Comparison of ENCODE assay signal across 8 cellular contexts in the genomic region with DNA sequence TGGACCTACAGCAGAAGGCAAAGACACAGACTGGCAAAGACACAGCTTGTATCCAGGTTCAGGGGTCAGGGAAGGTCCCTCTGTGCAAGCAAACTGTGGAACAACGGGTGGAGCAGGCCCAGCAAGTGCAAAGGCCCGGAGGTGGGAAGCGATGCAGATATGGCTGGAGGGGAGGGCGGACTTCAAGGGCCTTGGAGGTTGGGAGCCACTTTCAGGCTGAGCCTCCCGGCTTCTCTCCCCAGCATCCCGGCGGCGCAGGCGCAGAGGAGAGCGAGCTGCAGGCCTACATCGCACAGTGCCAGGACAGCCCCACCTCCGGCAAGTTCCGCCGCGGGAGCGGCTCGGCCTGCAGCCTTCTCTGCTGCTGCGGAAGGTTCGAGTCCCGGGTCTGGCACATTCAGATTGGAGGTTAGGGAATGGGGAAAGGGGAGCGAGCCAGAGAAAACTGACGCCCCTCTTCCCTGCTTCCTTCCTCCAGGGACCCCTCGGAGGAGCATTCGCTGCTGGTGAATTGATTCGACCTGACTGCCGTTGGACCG. TPM values are rescaled to one million over a fixed set of nuclear protein-coding genes. Genes with fewer than 3 reads are reported as not detected.
A peak's percentile ranks its signal among the peaks of the same experiment; 100 is the strongest.
DNase-seq lines count a peak whose midpoint lies in the region; ATAC-seq, FAIRE-seq and TF ChIP-seq lines count a peak whose summit lies in the region.

No MANE protein-coding gene starts in this region.

- H3K4me3 ChIP-seq in GM12878 (peak overlapping the region; percentile 93), iPS-18c (ENCODE audit: insufficient read depth, low read depth, low read length) (peak overlapping the region; percentile 56), gastrocnemius medialis (peak overlapping the region; percentile 88 to 92 (median 90))

- H3K27me3 ChIP-seq in GM12878 (replicated peaks in 1 of 2; ENCODE audit: control insufficient read depth in 2 of 2, insufficient read depth in 2 of 2, low read length in 1 of 2) = no peaks in the 10 kb centered on the region
- no peaks in the 10 kb centered on the region for H3K27me3 ChIP-seq in gastrocnemius medialis

- H3K27ac ChIP-seq in GM12878 (ENCODE audit: control insufficient read depth, insufficient read depth) = no peak overlapping the region; the same call in 1 of the 2 replicates
- peak overlapping the region; percentile 86 to 90 (median 88) for H3K27ac ChIP-seq in gastrocnemius medialis

- RAD21 ChIA-PET in GM12878 (lab: Charles Lee; ENCODE audit: unreplicated experiment) = interaction anchor here (1.0 kb wide), 1 partner anchor 11 kb away, joined by 3 read pairs; a partner anchor contains a TSS

- H3K79me2 ChIP-seq in GM12878 (ENCODE audit: control insufficient read depth, insufficient read depth, low read length) = peaks cover 10% of the 10 kb centered on the region

- peaks cover 8% of the 10 kb centered on the region for H3K36me3 Mint-ChIP-seq in activated CD4-positive, alpha-beta T cell treated with anti-CD3 and anti-CD28 coated beads, Interleukin-2, amount 10 ng/mL, durations not matched to agents 7 days and 5 days (ENCODE audit: low read depth)

- CTCF ChIA-PET in activated CD4-positive, alpha-beta T cell treated with anti-CD3 and anti-CD28 coated beads, Interleukin-2, amount 10 ng/mL, durations not matched to agents 7 days and 5 days (lab: Charles Lee) = interaction anchor here (0.9 to 3.0 kb wide), 2 partner anchors 10 to 148 kb away, joined by 4 to 9 read pairs; a partner anchor contains a TSS
- CTCF ChIA-PET in GM12878 (lab: Yijun Ruan, JAX) = interaction anchor here (1.1 kb wide), 1 partner anchor 35 kb away, joined by 3 read pairs; no protein-coding TSS in a partner anchor

- no peaks in the 10 kb centered on the region for H3K9me3 ChIP-seq in GM12878 (replicated peaks; ENCODE audit: control insufficient read depth, insufficient read depth, low read length)
- H3K9me3 ChIP-seq in iPS-18c (ENCODE audit: control insufficient read depth, insufficient read depth, low read length) = no peaks in the 10 kb centered on the region
- no peaks in the 10 kb centered on the region for H3K9me3 ChIP-seq in gastrocnemius medialis

- 55% methylated on average over 18 of the region's 27 CpGs for WGBS in GM12878 (ENCODE audit: insufficient coverage, insufficient replicate concordance, low lambda C conversion rate, missing lambda C conversion rate)

- no peak for FAIRE-seq in GM12878 (lab: Jason Lieb, UNC)

- in situ Hi-C loops in GM12878 (cut with MboI) = no loop called here
- in situ Hi-C loops in gastrocnemius medialis (cut with MboI; ENCODE audit: low sequenced_read_pairs in 4 of 4) = loop anchor here in 1 of 4 donors (25.0 kb wide), 1 partner anchor 146 kb away; no protein-coding TSS in a partner anchor

- SMC1A ChIA-PET in GM12878 (lab: Charles Lee; ENCODE audit: uncharacterized antibody, unreplicated experiment) = interaction anchor here (1.2 kb wide), 1 partner anchor 10 kb away, joined by 3 read pairs; no protein-coding TSS in a partner anchor

- no peak for ATAC-seq in GM12878
- no peak for ATAC-seq in gastrocnemius medialis
- ATAC-seq in HG03457 (IDR thresholded peaks at IDR 0.05; ENCODE audit: unreplicated experiment) = no peak

- TF ChIP-seq EP300 in GM12878 (IDR thresholded peaks at IDR 0.05; ENCODE audit: borderline replicate concordance in 1 of 2, control insufficient read depth in 1 of 2, low read depth in 2 of 2, low read length in 2 of 2) = no peak

- peaks cover 27% of the 10 kb centered on the region for H3K4me1 Mint-ChIP-seq in activated CD4-positive, alpha-beta T cell treated with anti-CD3 and anti-CD28 coated beads, Interleukin-2, amount 10 ng/mL, durations not matched to agents 7 days and 5 days

- intact Hi-C loops in GM12878 (cut with micrococcal nuclease; ENCODE audit: unreplicated experiment) (no loop called here), gastrocnemius medialis (cut with DNase I; ENCODE audit: low total_unique reads) (no loop called here)

- H4K20me1 ChIP-seq in GM12878 (ENCODE audit: control insufficient read depth, insufficient read depth) = no peaks in the 10 kb centered on the region

- H3K9ac ChIP-seq in GM12878 (ENCODE audit: control insufficient read depth, insufficient read depth, low read length) = peak overlapping the region; percentile 37; the same call in 1 of the 2 replicates

- POLR2A ChIA-PET in activated CD4-positive, alpha-beta T cell treated with anti-CD3 and anti-CD28 coated beads, Interleukin-2, amount 10 ng/mL, durations not matched to agents 7 days and 5 days (lab: Charles Lee) = no interaction called here
- POLR2A ChIA-PET in GM12878 (lab: Charles Lee) = interaction anchor here (5.1 kb wide), 1 partner anchor 11 kb away, joined by 28 read pairs; a partner anchor contains a TSS

- peak overlapping the region; percentile 95 for H3K4me3 Mint-ChIP-seq in activated CD4-positive, alpha-beta T cell treated with anti-CD3 and anti-CD28 coated beads, Interleukin-2, amount 10 ng/mL, durations not matched to agents 7 days and 5 days

- peak overlapping the region; percentile 87 for H3K27ac Mint-ChIP-seq in activated CD4-positive, alpha-beta T cell treated with anti-CD3 and anti-CD28 coated beads, Interleukin-2, amount 10 ng/mL, durations not matched to agents 7 days and 5 days

- H2AFZ ChIP-seq in GM12878 (ENCODE audit: control insufficient read depth, low read depth, low read length) = peak overlapping the region; percentile 77

- no TSS peak for BruUV-seq in GM12878 (replicated peaks; lab: Mats Ljungman, UMichigan)

- TF ChIP-seq POLR2A in GM12878 (IDR thresholded peaks at IDR 0.05; ENCODE audit: low read depth, low read length) (no peak), gastrocnemius medialis (IDR thresholded peaks at IDR 0.05) (no peak)

- no peaks in the 10 kb centered on the region for H3K9me3 Mint-ChIP-seq in activated CD4-positive, alpha-beta T cell treated with anti-CD3 and anti-CD28 coated beads, Interleukin-2, amount 10 ng/mL, durations not matched to agents 7 days and 5 days

- no peaks in the 10 kb centered on the region; a peak in 1 of 4 replicates for H3K36me3 ChIP-seq in GM12878 (ENCODE audit: control insufficient read depth in 2 of 2, insufficient read depth in 2 of 2, low read length in 1 of 2)
- peaks cover 0 to 37% of the 10 kb centered on the region in 2 donors for H3K36me3 ChIP-seq in gastrocnemius medialis

- H3K4me1 ChIP-seq in GM12878 (ENCODE audit: control insufficient read depth, insufficient read depth, low read length) = peaks cover 4% of the 10 kb centered on the region
- peaks cover 15 to 23% of the 10 kb centered on the region in 2 donors for H3K4me1 ChIP-seq in gastrocnemius medialis

- peak overlapping the region; percentile 75 for H3K4me2 ChIP-seq in GM12878 (ENCODE audit: control insufficient read depth, insufficient read depth)

- TF ChIP-seq RAD21 in GM12878 (IDR thresholded peaks at IDR 0.05; ENCODE audit: insufficient read depth, low read depth, low read length) = no peak

- DNase-seq in activated CD4-positive, alpha-beta T cell treated with anti-CD3 and anti-CD28 coated beads, Interleukin-2, amount 10 ng/mL, durations not matched to agents 7 days and 5 days = no peak
- DNase-seq in activated CD4-positive, alpha-beta T cell treated with anti-CD3 and anti-CD28 coated beads, Interleukin-2, amount 50 U/mL, for 1 hour = no peak
- no peak for DNase-seq in GM12878 (ENCODE audit: low read depth, low spot score)
- DNase-seq in gastrocnemius medialis = peak in 1 of 2 donors; percentile 55
- no peak for DNase-seq in D341Med (ENCODE audit: low spot score)
- no peak for DNase-seq in NCI-H2081 treated with DMSO at 0.1 percent for 48 hours (lab: John Stamatoyannopoulos, UW)

- TF ChIP-seq CTCF in GM12878 (IDR thresholded peaks at IDR 0.05 in 2 of 3, conservative IDR thresholded peaks at IDR 0.05 in 1 of 3; ENCODE audit: control insufficient read depth in 2 of 3, extremely low read depth in 1 of 3, insufficient read depth in 1 of 3, low read depth in 3 of 3, low read length in 3 of 3) (no peak), gastrocnemius medialis (IDR thresholded peaks at IDR 0.05 in 4 of 5, conservative IDR thresholded peaks at IDR 0.05 in 1 of 5) (no peak)

- H3K27me3 Mint-ChIP-seq in activated CD4-positive, alpha-beta T cell treated with anti-CD3 and anti-CD28 coated beads, Interleukin-2, amount 10 ng/mL, durations not matched to agents 7 days and 5 days = no peaks in the 10 kb centered on the region

RNA-seq across cellular contexts. Expression of a gene that starts 2.2 kb away (rescaled TPM):
- total RNA-seq in activated CD4-positive, alpha-beta T cell treated with anti-CD3 and anti-CD28 coated beads, Interleukin-2, amount 10 ng/mL, durations not matched to agents 7 days and 5 days = 100 to 1,000 TPM; 117 to 126 TPM
- total RNA-seq in GM12878 (2013; cell fraction: nucleolus; rRNA removed) = 136 and 138 TPM in 2 replicates
- total RNA-seq in GM12878 (2014; rRNA removed) (47.9 and 56.8 TPM in 2 replicates), GM12878 (2014; rRNA removed; fragmentation: Illumina TruSeq; extraction: Trizol) (18.7 and 19.2 TPM in 2 replicates), GM12878 (2021) (105 and 113 TPM in 2 replicates), gastrocnemius medialis (100 to 1,000 TPM in 1 of 4 donors, 10 to 100 TPM in 3; 61.4 to 101 (median 75.1) TPM)
- 21.5 TPM for polyA plus RNA-seq in GM12878 (2011; ENCODE audit: low read depth)
- polyA plus RNA-seq in GM12878 (2011; rRNA removed) (9.2 and 16.3 TPM in 2 replicates), GM12878 (2014; fragmentation: Illumina TruSeq; extraction: Trizol) (9.4 and 23.2 TPM in 2 replicates), GM12878 (2014; fragmentation: Nextera tagmentation; extraction: Ambion mirVana) (1 to 10 TPM in 1 of 2 experiments, under 1 TPM in 1; 0.95 to 8.4 TPM), GM12878 (2014; rRNA removed) (67.9 and 72.2 TPM in 2 replicates), GM12878 (2016; fragmentation: Nextera tagmentation; extraction: Ambion mirVana) (10 to 100 TPM; 64.7 to 65.3 TPM)
- polyA plus RNA-seq in GM12878 (2011; cell fraction: cytosol; rRNA removed) = 26.4 and 32.8 TPM in 2 replicates
- 99.0 and 144 TPM in 2 replicates for polyA plus RNA-seq in GM12878 (2011; cell fraction: nucleus; rRNA removed)
- 52.2 and 53.4 TPM in 2 replicates for polyA plus RNA-seq in GM12878 (2012)
- 22.1 and 68.2 TPM in 2 replicates for polyA minus RNA-seq in GM12878 (2011; rRNA and poly(A)+ RNA removed)
- polyA minus RNA-seq in GM12878 (2011; cell fraction: cytosol; rRNA and poly(A)+ RNA removed) = 25.2 and 52.8 TPM in 2 replicates
- polyA minus RNA-seq in GM12878 (2011; cell fraction: nucleus; rRNA and poly(A)+ RNA removed) = 45.3 and 83.2 TPM in 2 replicates

RNA-seq across cellular contexts. Expression of a gene that starts 10.9 kb away (rescaled TPM):
- total RNA-seq in activated CD4-positive, alpha-beta T cell treated with anti-CD3 and anti-CD28 coated beads, Interleukin-2, amount 10 ng/mL, durations not matched to agents 7 days and 5 days = 10 to 100 TPM; 13.2 to 14.8 TPM
- 9.1 and 9.6 TPM in 2 replicates for total RNA-seq in GM12878 (2013; cell fraction: nucleolus; rRNA removed)
- total RNA-seq in GM12878 (2014; rRNA removed) = 2.2 and 2.8 TPM in 2 replicates
- total RNA-seq in GM12878 (2014; rRNA removed; fragmentation: Illumina TruSeq; extraction: Trizol) = 2.3 and 3.0 TPM in 2 replicates
- total RNA-seq in GM12878 (2021) = 10.9 and 13.9 TPM in 2 replicates
- polyA plus RNA-seq in GM12878 (2011; ENCODE audit: low read depth) = 2.7 TPM
- polyA plus RNA-seq in GM12878 (2011; rRNA removed) = 2.8 and 6.0 TPM in 2 replicates
- polyA plus RNA-seq in GM12878 (2011; cell fraction: cytosol; rRNA removed) = 5.7 and 8.7 TPM in 2 replicates
- polyA plus RNA-seq in GM12878 (2011; cell fraction: nucleus; rRNA removed) = 26.1 and 38.4 TPM in 2 replicates
- 5.5 and 6.2 TPM in 2 replicates for polyA plus RNA-seq in GM12878 (2012)
- 1.9 and 3.7 TPM in 2 replicates for polyA plus RNA-seq in GM12878 (2014; fragmentation: Illumina TruSeq; extraction: Trizol)
- polyA plus RNA-seq in GM12878 (2014; fragmentation: Nextera tagmentation; extraction: Ambion mirVana) = 1 to 10 TPM in 1 of 2 experiments, under 1 TPM in 1; 0.42 to 1.4 TPM
- 13.6 and 15.6 TPM in 2 replicates for polyA plus RNA-seq in GM12878 (2014; rRNA removed)
- polyA plus RNA-seq in GM12878 (2016; fragmentation: Nextera tagmentation; extraction: Ambion mirVana) = 10 to 100 TPM; 12.4 to 14.4 TPM
- 8.1 and 11.8 TPM in 2 replicates for polyA minus RNA-seq in GM12878 (2011; rRNA and poly(A)+ RNA removed)
- polyA minus RNA-seq in GM12878 (2011; cell fraction: cytosol; rRNA and poly(A)+ RNA removed) = 2.9 and 3.7 TPM in 2 replicates
- 3.7 and 7.2 TPM in 2 replicates for polyA minus RNA-seq in GM12878 (2011; cell fraction: nucleus; rRNA and poly(A)+ RNA removed)
- 10 to 100 TPM in 3 of 4 donors, 1 to 10 TPM in 1; 9.2 to 13.6 (median 11.5) TPM for total RNA-seq in gastrocnemius medialis

RNA-seq across cellular contexts. Expression of a gene that starts 17.4 kb away (rescaled TPM):
- 1 to 10 TPM; 6.5 to 6.7 TPM for total RNA-seq in activated CD4-positive, alpha-beta T cell treated with anti-CD3 and anti-CD28 coated beads, Interleukin-2, amount 10 ng/mL, durations not matched to agents 7 days and 5 days
- total RNA-seq in GM12878 (2013; cell fraction: nucleolus; rRNA removed) = 2.5 and 3.0 TPM in 2 replicates
- 2.1 and 3.0 TPM in 2 replicates for total RNA-seq in GM12878 (2014; rRNA removed)
- 1.8 and 1.9 TPM in 2 replicates for total RNA-seq in GM12878 (2014; rRNA removed; fragmentation: Illumina TruSeq; extraction: Trizol)
- 4.9 and 6.3 TPM in 2 replicates for total RNA-seq in GM12878 (2021)
- 2.0 TPM for polyA plus RNA-seq in GM12878 (2011; ENCODE audit: low read depth)
- 0.13 and 0.50 TPM in 2 replicates for polyA plus RNA-seq in GM12878 (2011; rRNA removed)
- 0.89 and 1.5 TPM in 2 replicates for polyA plus RNA-seq in GM12878 (2011; cell fraction: cytosol; rRNA removed)
- 0.43 and 0.63 TPM in 2 replicates for polyA plus RNA-seq in GM12878 (2011; cell fraction: nucleus; rRNA removed)
- polyA plus RNA-seq in GM12878 (2012) = 7.2 and 7.6 TPM in 2 replicates
- 4.1 and 5.5 TPM in 2 replicates for polyA plus RNA-seq in GM12878 (2014; fragmentation: Illumina TruSeq; extraction: Trizol)
- under 1 TPM in 1 of 2 experiments, not detected in 1; 0.09 TPM for polyA plus RNA-seq in GM12878 (2014; fragmentation: Nextera tagmentation; extraction: Ambion mirVana)
- polyA plus RNA-seq in GM12878 (2014; rRNA removed) = 2.2 and 4.0 TPM in 2 replicates
- under 1 TPM; 0.59 to 0.96 TPM for polyA plus RNA-seq in GM12878 (2016; fragmentation: Nextera tagmentation; extraction: Ambion mirVana)
- 0.15 TPM in 1 of 2 replicates, not detected in the other for polyA minus RNA-seq in GM12878 (2011; rRNA and poly(A)+ RNA removed)
- polyA minus RNA-seq in GM12878 (2011; cell fraction: cytosol; rRNA and poly(A)+ RNA removed) = 0.62 TPM in 1 of 2 replicates, not detected in the other
- 0.24 and 0.57 TPM in 2 replicates for polyA minus RNA-seq in GM12878 (2011; cell fraction: nucleus; rRNA and poly(A)+ RNA removed)
- total RNA-seq in gastrocnemius medialis = 100 to 1,000 TPM in 2 of 4 donors, 10 to 100 TPM in 2; 69.8 to 139 (median 116) TPM

RNA-seq across cellular contexts. Expression of a gene that starts 44.5 kb away (rescaled TPM):
- under 1 TPM; 0.46 to 0.67 TPM for total RNA-seq in activated CD4-positive, alpha-beta T cell treated with anti-CD3 and anti-CD28 coated beads, Interleukin-2, amount 10 ng/mL, durations not matched to agents 7 days and 5 days
- total RNA-seq in GM12878 (2013; cell fraction: nucleolus; rRNA removed) = not detected in 2 replicates
- total RNA-seq in GM12878 (2014; rRNA removed) (0.73 and 0.82 TPM in 2 replicates), GM12878 (2014; rRNA removed; fragmentation: Illumina TruSeq; extraction: Trizol) (0.40 and 0.51 TPM in 2 replicates), GM12878 (2021) (1.0 and 1.8 TPM in 2 replicates), gastrocnemius medialis (1 to 10 TPM in 2 of 4 donors, under 1 TPM in 1, not detected in 1; 0.51 to 1.4 (median 1.1) TPM)
- 0.68 TPM for polyA plus RNA-seq in GM12878 (2011; ENCODE audit: low read depth)
- polyA plus RNA-seq in GM12878 (2011; rRNA removed) (0.19 and 0.29 TPM in 2 replicates), GM12878 (2014; fragmentation: Illumina TruSeq; extraction: Trizol) (0.38 TPM in 1 of 2 replicates, not detected in the other), GM12878 (2014; fragmentation: Nextera tagmentation; extraction: Ambion mirVana) (under 1 TPM in 1 of 2 experiments, not detected in 1; 0.05 TPM), GM12878 (2014; rRNA removed) (1.2 and 1.6 TPM in 2 replicates), GM12878 (2016; fragmentation: Nextera tagmentation; extraction: Ambion mirVana) (1 to 10 TPM; 1.5 to 1.7 TPM)
- polyA plus RNA-seq in GM12878 (2011; cell fraction: cytosol; rRNA removed) = 1.0 and 1.6 TPM in 2 replicates
- polyA plus RNA-seq in GM12878 (2011; cell fraction: nucleus; rRNA removed) = 1.0 and 1.1 TPM in 2 replicates
- polyA plus RNA-seq in GM12878 (2012) = 1.1 and 1.2 TPM in 2 replicates
- 0.41 TPM in 1 of 2 replicates, not detected in the other for polyA minus RNA-seq in GM12878 (2011; rRNA and poly(A)+ RNA removed)
- polyA minus RNA-seq in GM12878 (2011; cell fraction: cytosol; rRNA and poly(A)+ RNA removed) = not detected in 2 replicates
- polyA minus RNA-seq in GM12878 (2011; cell fraction: nucleus; rRNA and poly(A)+ RNA removed) = 0.96 TPM in 1 of 2 replicates, not detected in the other

Comparison
In these comparisons a context has a peak if more than half of its experiments do, and no peak if none do; other contexts are left out.
1. RNA of a gene that starts 17.4 kb away (total RNA-seq): 69.8 to 139 TPM in gastrocnemius medialis; 6.5 to 6.7 TPM in activated CD4-positive, alpha-beta T cell treated with anti-CD3 and anti-CD28 coated beads, Interleukin-2, amount 10 ng/mL, durations not matched to agents 7 days and 5 days and 1.8 to 6.3 TPM in GM12878; every median in the first group is over 4 times any median in the second.
2. Peak in every context shown above with its lines, with median percentiles within 50 percentile points of each other: H3K4me3 ChIP-seq.